ENCODE assay signal across 1 cellular context in genomic region chr4:132763465-132763864, GRCh38.
TF ChIP-seq lines count a peak whose summit lies in the region.

No MANE protein-coding gene starts in this region.

TF ChIP-seq in GM12878, 131 proteins besides CTCF, POLR2A, EP300 and RAD21:
- TF ChIP-seq HDAC6 (IDR thresholded peaks at IDR 0.05; ENCODE audit: unreplicated experiment), result no peak
- no peak for TF ChIP-seq BACH1 (IDR thresholded peaks at IDR 0.05; ENCODE audit: borderline replicate concordance)
- TF ChIP-seq CHD2 (IDR thresholded peaks at IDR 0.05; ENCODE audit: borderline replicate concordance, low read depth, low read length), result no peak
- no peak for TF ChIP-seq ZBTB11 (CRISPR knock-in tag; IDR thresholded peaks at IDR 0.05)
